Comparison of ENCODE assay signal across 1 cellular context in genomic region chr21:38802050-38803026, GRCh38.
TF ChIP-seq lines count a peak whose summit lies in the region.

No MANE protein-coding gene starts in this region.

TF ChIP-seq in HepG2, 621 proteins besides CTCF, POLR2A, EP300 and RAD21 (continued from another document and continues in another):
- peak; percentile 56 for TF ChIP-seq ZNF687 (CRISPR knock-in tag; IDR thresholded peaks at IDR 0.05)
- TF ChIP-seq ZNF552 (CRISPR knock-in tag; IDR thresholded peaks at IDR 0.05; ENCODE audit: borderline replicate concordance) = no peak
- TF ChIP-seq PLRG1 (conservative IDR thresholded peaks at IDR 0.05) = no peak
- no peak for TF ChIP-seq ZNF766 (CRISPR knock-in tag; IDR thresholded peaks at IDR 0.05; ENCODE audit: borderline replicate concordance)
- TF ChIP-seq ZSCAN12 (CRISPR knock-in tag; IDR thresholded peaks at IDR 0.05) = no peak
- TF ChIP-seq HMG20B (CRISPR knock-in tag; conservative IDR thresholded peaks at IDR 0.05) = peak; percentile 65; the same call in 1 of the 2 replicates
- TF ChIP-seq CENPBD1 (CRISPR knock-in tag; IDR thresholded peaks at IDR 0.05; ENCODE audit: borderline replicate concordance, low read depth) = no peak
- peak; percentile 84 for TF ChIP-seq MED1 (CRISPR knock-in tag; IDR thresholded peaks at IDR 0.05)
- TF ChIP-seq GZF1 (CRISPR knock-in tag; IDR thresholded peaks at IDR 0.05) = no peak
- peak; percentile 83 for TF ChIP-seq HHEX (CRISPR knock-in tag; IDR thresholded peaks at IDR 0.05)
- no peak for TF ChIP-seq ZFP37 (CRISPR knock-in tag; IDR thresholded peaks at IDR 0.05; ENCODE audit: borderline replicate concordance)
- no peak for TF ChIP-seq ZFP36L2 (CRISPR knock-in tag; IDR thresholded peaks at IDR 0.05)
- TF ChIP-seq ATF4 (CRISPR knock-in tag; IDR thresholded peaks at IDR 0.05) = no peak
- TF ChIP-seq JUNB (CRISPR knock-in tag; IDR thresholded peaks at IDR 0.05; ENCODE audit: borderline replicate concordance) = no peak
- no peak for TF ChIP-seq THAP8 (CRISPR knock-in tag; IDR thresholded peaks at IDR 0.05; ENCODE audit: borderline replicate concordance)
- no peak for TF ChIP-seq ZNF740 (CRISPR knock-in tag; IDR thresholded peaks at IDR 0.05)
- peak; percentile 14; the same call in 1 of the 2 replicates for TF ChIP-seq ETV5 (CRISPR knock-in tag; IDR thresholded peaks at IDR 0.05; ENCODE audit: borderline replicate concordance)
- TF ChIP-seq RFX5 (IDR thresholded peaks at IDR 0.05; ENCODE audit: low read depth, low read length) = no peak
- no peak for TF ChIP-seq TBL1XR1 (IDR thresholded peaks at IDR 0.05; ENCODE audit: borderline replicate concordance, low read length, partially characterized antibody)
- TF ChIP-seq ZNF777 (CRISPR knock-in tag; IDR thresholded peaks at IDR 0.05) = no peak
- TF ChIP-seq HBP1 (CRISPR knock-in tag; IDR thresholded peaks at IDR 0.05; ENCODE audit: low read depth) = no peak
- peak; percentile 77 for TF ChIP-seq ZNF503 (CRISPR knock-in tag; IDR thresholded peaks at IDR 0.05)
- 0 out of 2 replicates have a peak, but pooled peaks have one; percentile 33 for TF ChIP-seq KDM6A (CRISPR knock-in tag; IDR thresholded peaks at IDR 0.05; ENCODE audit: low read depth)
- no peak for TF ChIP-seq ZNF264 (CRISPR knock-in tag; IDR thresholded peaks at IDR 0.05)
- TF ChIP-seq EZH2 (conservative IDR thresholded peaks at IDR 0.05; ENCODE audit: low read depth, low read length) = no peak
- 0 out of 2 replicates have a peak, but pooled peaks have one; percentile 23 for TF ChIP-seq KDM1A (CRISPR knock-in tag; IDR thresholded peaks at IDR 0.05)
- peak; percentile 74; the same call in 1 of the 2 replicates for TF ChIP-seq FOXK1 (CRISPR knock-in tag; IDR thresholded peaks at IDR 0.05; ENCODE audit: borderline replicate concordance, low read depth)
- no peak for TF ChIP-seq ZNF136 (CRISPR knock-in tag; IDR thresholded peaks at IDR 0.05; ENCODE audit: low read depth)
- TF ChIP-seq ZNF337 (CRISPR knock-in tag; IDR thresholded peaks at IDR 0.05; ENCODE audit: borderline replicate concordance, low read depth) = no peak
- TF ChIP-seq ZNF350 (CRISPR knock-in tag; IDR thresholded peaks at IDR 0.05; ENCODE audit: borderline replicate concordance, low read depth) = no peak
- TF ChIP-seq ISL2 (CRISPR knock-in tag; IDR thresholded peaks at IDR 0.05) = peak; percentile 63; the same call in 1 of the 2 replicates
- TF ChIP-seq TAF1 (CRISPR knock-in tag; IDR thresholded peaks at IDR 0.05) = no peak
- no peak for TF ChIP-seq GABPA (IDR thresholded peaks at IDR 0.05; ENCODE audit: low read depth, low read length)
- no peak for TF ChIP-seq GABPA (CRISPR knock-in tag; IDR thresholded peaks at IDR 0.05; ENCODE audit: low read depth)
- TF ChIP-seq ZNF580 (CRISPR knock-in tag; IDR thresholded peaks at IDR 0.05; ENCODE audit: borderline replicate concordance, low read depth) = no peak
- TF ChIP-seq MTF1 (CRISPR knock-in tag; IDR thresholded peaks at IDR 0.05) = no peak
- TF ChIP-seq HDAC1 (CRISPR knock-in tag; IDR thresholded peaks at IDR 0.05) = peak; percentile 58
- TF ChIP-seq KDM5A (IDR thresholded peaks at IDR 0.05; ENCODE audit: borderline replicate concordance, low read length) = no peak
- no peak for TF ChIP-seq ZBTB1 (CRISPR knock-in tag; IDR thresholded peaks at IDR 0.05; ENCODE audit: borderline replicate concordance)
- peak; percentile 17; the same call in 1 of the 2 replicates for TF ChIP-seq ZFP91 (CRISPR knock-in tag; IDR thresholded peaks at IDR 0.05; ENCODE audit: borderline replicate concordance)
- TF ChIP-seq RBAK (CRISPR knock-in tag; IDR thresholded peaks at IDR 0.05) = no peak
- no peak for TF ChIP-seq NKX3-1 (CRISPR knock-in tag; IDR thresholded peaks at IDR 0.05)
- peak; percentile 77 for TF ChIP-seq NCOA2 (CRISPR knock-in tag; IDR thresholded peaks at IDR 0.05)
- TF ChIP-seq PCBP2 (optimal IDR thresholded peaks at IDR 0.05; ENCODE audit: low read depth, low read length, poor library complexity, severe bottlenecking) = no peak
- TF ChIP-seq PRPF4 (IDR thresholded peaks at IDR 0.05; ENCODE audit: low read depth, low read length, poor library complexity, severe bottlenecking) = no peak
- peak; percentile 97 for TF ChIP-seq SIX4 (CRISPR knock-in tag; IDR thresholded peaks at IDR 0.05)
- TF ChIP-seq ZBED4 (CRISPR knock-in tag; IDR thresholded peaks at IDR 0.05; ENCODE audit: borderline replicate concordance) = no peak
- TF ChIP-seq ZNF468 (CRISPR knock-in tag; IDR thresholded peaks at IDR 0.05) = no peak
- TF ChIP-seq ZNF24 (IDR thresholded peaks at IDR 0.05) = peak; percentile 97
- no peak for TF ChIP-seq PRDM4 (CRISPR knock-in tag; IDR thresholded peaks at IDR 0.05; ENCODE audit: borderline replicate concordance)
